In genomic region chr5:139660916-139661814, GRCh38 we compare ENCODE assay signal across 8 cellular contexts. TPM values are rescaled to one million over a fixed set of nuclear protein-coding genes. Genes with fewer than 3 reads are reported as not detected.
A peak's percentile ranks its signal among the peaks of the same experiment; 100 is the strongest.
DNase-seq lines count a peak whose midpoint lies in the region; ATAC-seq and TF ChIP-seq lines count a peak whose summit lies in the region.

No MANE protein-coding gene starts in this region.

- CTCF ChIA-PET in HEK293 (lab: Yijun Ruan, JAX), result interaction anchor here (0.6 to 3.1 kb wide), 6 partner anchors 9 to 1439 kb away, joined by 3 to 8 read pairs (median 4); no protein-coding TSS in a partner anchor

- peaks cover 4% of the 10 kb centered on the region for H3K27me3 Mint-ChIP-seq in activated T-helper 1 cell treated with anti-CD3 and anti-CD28 coated beads, Interleukin-12 subunit alpha, Interleukin-12 subunit beta, Interleukin-2, Interleukin-4 antibody, amounts not matched to agents 30 ng/mL and 10 ng/mL and 1 ng/mL, durations not matched to agents 14 hours and 24 hours and 36 hours (ENCODE audit: insufficient read depth)

- H3K9me3 ChIP-seq in HEK293 (ENCODE audit: control insufficient read depth, insufficient read depth, low read depth, low read length), result no peaks in the 10 kb centered on the region
- no peaks in the 10 kb centered on the region for H3K9me3 ChIP-seq in esophagus muscularis mucosa
- no peaks in the 10 kb centered on the region for H3K9me3 ChIP-seq in neural cell (ENCODE audit: low read length)

- no peaks in the 10 kb centered on the region for H3K9me2 ChIP-seq in neural cell (ENCODE audit: insufficient read depth, low read length)

- no peak for TF ChIP-seq POLR2A in esophagus muscularis mucosa (IDR thresholded peaks at IDR 0.05; ENCODE audit: low read depth)

- H3K4me1 Mint-ChIP-seq in activated T-helper 1 cell treated with anti-CD3 and anti-CD28 coated beads, Interleukin-12 subunit alpha, Interleukin-12 subunit beta, Interleukin-2, Interleukin-4 antibody, amounts not matched to agents 30 ng/mL and 10 ng/mL and 1 ng/mL, durations not matched to agents 14 hours and 24 hours and 36 hours (ENCODE audit: low read depth), result peaks cover 12% of the 10 kb centered on the region

- no peaks in the 10 kb centered on the region for H3K9me3 Mint-ChIP-seq in activated T-helper 1 cell treated with anti-CD3 and anti-CD28 coated beads, Interleukin-12 subunit alpha, Interleukin-12 subunit beta, Interleukin-2, Interleukin-4 antibody, amounts not matched to agents 30 ng/mL and 10 ng/mL and 1 ng/mL, durations not matched to agents 14 hours and 24 hours and 36 hours

- H3K79me2 ChIP-seq in neural cell (replicated peaks; ENCODE audit: insufficient read depth, low read length), result peaks cover 47% of the 10 kb centered on the region

- intact Hi-C loops in esophagus muscularis mucosa (cut with DNase I), result no loop called here
- intact Hi-C loops in activated T-helper 1 cell treated with anti-CD3 and anti-CD28 coated beads, Interleukin-12 subunit alpha, Interleukin-12 subunit beta, Interleukin-2, Interleukin-4 antibody, amounts not matched to agents 30 ng/mL and 10 ng/mL and 1 ng/mL, durations not matched to agents 14 hours and 24 hours and 36 hours (cut with micrococcal nuclease), result no loop called here

- TF ChIP-seq CTCF in HEK293 (tag by site-specific recombination; IDR thresholded peaks at IDR 0.05) (no peak), esophagus muscularis mucosa (IDR thresholded peaks at IDR 0.05) (no peak), neural cell (IDR thresholded peaks at IDR 0.05; ENCODE audit: poor library complexity, severe bottlenecking) (no peak)

- H3K4me3 ChIP-seq in HEK293 (ENCODE audit: low read depth, low read length) (no peak overlapping the region; the same call in 1 of the 2 replicates), esophagus muscularis mucosa (peak overlapping the region; percentile 35 to 55 (median 43)), neural cell (ENCODE audit: low read length) (no peak overlapping the region)

- no peaks in the 10 kb centered on the region for H3K36me3 Mint-ChIP-seq in activated T-helper 1 cell treated with anti-CD3 and anti-CD28 coated beads, Interleukin-12 subunit alpha, Interleukin-12 subunit beta, Interleukin-2, Interleukin-4 antibody, amounts not matched to agents 30 ng/mL and 10 ng/mL and 1 ng/mL, durations not matched to agents 14 hours and 24 hours and 36 hours (ENCODE audit: low read depth)

- no peaks in the 10 kb centered on the region for H3K4me1 ChIP-seq in HEK293 (ENCODE audit: control insufficient read depth, insufficient read depth, low read length)
- H3K4me1 ChIP-seq in esophagus muscularis mucosa, result peaks cover 88 to 98% (median 94%) of the 10 kb centered on the region in 4 donors

- WGBS in esophagus muscularis mucosa, result 17% methylated on average over 32 of the region's 41 CpGs

- H2AFZ ChIP-seq in neural cell (ENCODE audit: low read depth, low read length), result no peak overlapping the region

- H3K9ac ChIP-seq in neural cell (ENCODE audit: low read length), result no peak overlapping the region

- no peak for TF ChIP-seq RAD21 in neural cell (conservative IDR thresholded peaks at IDR 0.05)

- POLR2A ChIA-PET in HEK293 (lab: Yijun Ruan, JAX), result interaction anchor here (1.0 to 1.7 kb wide), 5 partner anchors 9 to 100 kb away, joined by 3 to 11 read pairs (median 4); partner anchors contain the start of gene CXXC5

- H3K27ac ChIP-seq in HEK293 (ENCODE audit: extremely low read depth, low read depth, low read length) (peak overlapping the region; percentile 36; the same call in 1 of the 2 replicates), esophagus muscularis mucosa (replicated peaks in 1 of 4) (peak overlapping the region; percentile 89 to 95 (median 91)), neural cell (ENCODE audit: low read length) (no peak overlapping the region)

- H3K36me3 ChIP-seq in HEK293 (ENCODE audit: control insufficient read depth in 2 of 2, insufficient read depth in 1 of 2, low read length in 2 of 2) (no peaks in the 10 kb centered on the region), esophagus muscularis mucosa (no peaks in the 10 kb centered on the region), neural cell (ENCODE audit: insufficient read depth, low read length) (no peaks in the 10 kb centered on the region)

- H3K4me2 ChIP-seq in neural cell (ENCODE audit: low read length), result no peak overlapping the region

- H4K20me1 ChIP-seq in neural cell (ENCODE audit: insufficient read depth), result no peaks in the 10 kb centered on the region

- H3K27me3 ChIP-seq in esophagus muscularis mucosa (peaks cover 0 to 5% (median 0%) of the 10 kb centered on the region in 4 donors), neural cell (ENCODE audit: insufficient read depth, low read depth, low read length) (no peaks in the 10 kb centered on the region)

- peak; percentile 73 for ATAC-seq in SK-N-SH treated with all-trans-retinoic acid at 6 μM for 48 hours

- H3K27ac Mint-ChIP-seq in activated T-helper 1 cell treated with anti-CD3 and anti-CD28 coated beads, Interleukin-12 subunit alpha, Interleukin-12 subunit beta, Interleukin-2, Interleukin-4 antibody, amounts not matched to agents 30 ng/mL and 10 ng/mL and 1 ng/mL, durations not matched to agents 14 hours and 24 hours and 36 hours, result no peak overlapping the region

- DNase-seq in D341Med (ENCODE audit: low spot score) (peak; percentile 62), esophagus muscularis mucosa (ENCODE audit: extremely low spot score) (peak; percentile 98), NCI-H1436 (lab: John Stamatoyannopoulos, UW) (no peak), NCI-H1930 (lab: John Stamatoyannopoulos, UW) (no peak)
- no peak for DNase-seq in activated T-helper 1 cell treated with anti-CD3 and anti-CD28 coated beads, Interleukin-12 subunit alpha, Interleukin-12 subunit beta, Interleukin-2, Interleukin-4 antibody, amounts not matched to agents 30 ng/mL and 10 ng/mL and 1 ng/mL, durations not matched to agents 14 hours and 24 hours and 36 hours (ENCODE audit: low spot score)

- TF ChIP-seq EP300 in esophagus muscularis mucosa (IDR thresholded peaks at IDR 0.05), result no peak
- TF ChIP-seq EP300 in neural cell (conservative IDR thresholded peaks at IDR 0.05; ENCODE audit: poor library complexity, severe bottlenecking), result no peak

- no peaks in the 10 kb centered on the region for H3F3A ChIP-seq in neural cell (ENCODE audit: insufficient read depth, low read length, poor library complexity, severe bottlenecking)

- no peak overlapping the region for H3K4me3 Mint-ChIP-seq in activated T-helper 1 cell treated with anti-CD3 and anti-CD28 coated beads, Interleukin-12 subunit alpha, Interleukin-12 subunit beta, Interleukin-2, Interleukin-4 antibody, amounts not matched to agents 30 ng/mL and 10 ng/mL and 1 ng/mL, durations not matched to agents 14 hours and 24 hours and 36 hours

TF ChIP-seq in HEK293, 187 proteins besides CTCF, POLR2A, EP300 and RAD21 (continues in another document):
- TF ChIP-seq KLF1 (tag by site-specific recombination; IDR thresholded peaks at IDR 0.05) (no peak), ZNF785 (tag by site-specific recombination; IDR thresholded peaks at IDR 0.05) (no peak), GLI2 (tag by site-specific recombination; IDR thresholded peaks at IDR 0.05; ENCODE audit: borderline replicate concordance, low read depth) (no peak), ZNF830 (tag by site-specific recombination; IDR thresholded peaks at IDR 0.05; ENCODE audit: low read depth) (no peak), ZNF600 (tag by site-specific recombination; IDR thresholded peaks at IDR 0.05) (0 out of 2 replicates have a peak, but pooled peaks have one; percentile 23), ZFHX2 (tag by site-specific recombination; conservative IDR thresholded peaks at IDR 0.05) (peak; percentile 63), ZNF184 (tag by site-specific recombination; IDR thresholded peaks at IDR 0.05) (no peak), ZNF248 (tag by site-specific recombination; IDR thresholded peaks at IDR 0.05) (no peak), EGR2 (tag by site-specific recombination; IDR thresholded peaks at IDR 0.05; ENCODE audit: low read depth) (peak; percentile 49), ZNF155 (tag by site-specific recombination; IDR thresholded peaks at IDR 0.05) (no peak)

TF ChIP-seq in SK-N-SH treated with all-trans-retinoic acid at 6 μM for 48 hours, 23 proteins besides CTCF, POLR2A, EP300 and RAD21 (continues in another document):
- TF ChIP-seq, protein P1, sequence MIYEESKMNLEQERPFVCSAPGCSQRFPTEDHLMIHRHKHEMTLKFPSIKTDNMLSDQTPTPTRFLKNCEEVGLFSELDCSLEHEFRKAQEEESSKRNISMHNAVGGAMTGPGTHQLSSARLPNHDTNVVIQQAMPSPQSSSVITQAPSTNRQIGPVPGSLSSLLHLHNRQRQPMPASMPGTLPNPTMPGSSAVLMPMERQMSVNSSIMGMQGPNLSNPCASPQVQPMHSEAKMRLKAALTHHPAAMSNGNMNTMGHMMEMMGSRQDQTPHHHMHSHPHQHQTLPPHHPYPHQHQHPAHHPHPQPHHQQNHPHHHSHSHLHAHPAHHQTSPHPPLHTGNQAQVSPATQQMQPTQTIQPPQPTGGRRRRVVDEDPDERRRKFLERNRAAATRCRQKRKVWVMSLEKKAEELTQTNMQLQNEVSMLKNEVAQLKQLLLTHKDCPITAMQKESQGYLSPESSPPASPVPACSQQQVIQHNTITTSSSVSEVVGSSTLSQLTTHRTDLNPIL (CRISPR knock-in tag; IDR thresholded peaks at IDR 0.05; ENCODE audit: low read depth), result no peak

TF ChIP-seq in neural cell, 6 proteins besides CTCF, POLR2A, EP300 and RAD21 (continues in another document):
- no peak for TF ChIP-seq TAF1 (IDR thresholded peaks at IDR 0.05; ENCODE audit: low read depth)
- no peak for TF ChIP-seq SMC3 (conservative IDR thresholded peaks at IDR 0.05; ENCODE audit: poor library complexity)
- peak; percentile 27 for TF ChIP-seq POLR2AphosphoS5 (IDR thresholded peaks at IDR 0.05)

RNA-seq across cellular contexts. Expression of gene CXXC5, which starts 13.0 kb away (rescaled TPM):
- total RNA-seq in esophagus muscularis mucosa, result 10 to 100 TPM; 22.0 to 32.4 (median 27.8) TPM
- polyA plus RNA-seq in neural cell, result 24.4 and 38.0 TPM in 2 replicates
- 37.0 and 40.1 TPM in 2 replicates for polyA minus RNA-seq in neural cell
- total RNA-seq in activated T-helper 1 cell treated with anti-CD3 and anti-CD28 coated beads, Interleukin-12 subunit alpha, Interleukin-12 subunit beta, Interleukin-2, Interleukin-4 antibody, amounts not matched to agents 30 ng/mL and 10 ng/mL and 1 ng/mL, durations not matched to agents 14 hours and 24 hours and 36 hours, result 0.88 and 1.7 TPM in 2 replicates

Comparison
In these comparisons a context has a peak if more than half of its experiments do, and no peak if none do; other contexts are left out.
1. DNase-seq: peak in D341Med (single experiment) and esophagus muscularis mucosa (single experiment); none in NCI-H1436 (single experiment), NCI-H1930 (0 of 2) and activated T-helper 1 cell treated with anti-CD3 and anti-CD28 coated beads, Interleukin-12 subunit alpha, Interleukin-12 subunit beta, Interleukin-2, Interleukin-4 antibody, amounts not matched to agents 30 ng/mL and 10 ng/mL and 1 ng/mL, durations not matched to agents 14 hours and 24 hours and 36 hours (single experiment).
2. H3K4me3 ChIP-seq: peak in esophagus muscularis mucosa (4 of 4); none in HEK293 (single experiment) and neural cell (single experiment).